Comparison of ENCODE assay signal across 23 cellular contexts in the genomic region with DNA sequence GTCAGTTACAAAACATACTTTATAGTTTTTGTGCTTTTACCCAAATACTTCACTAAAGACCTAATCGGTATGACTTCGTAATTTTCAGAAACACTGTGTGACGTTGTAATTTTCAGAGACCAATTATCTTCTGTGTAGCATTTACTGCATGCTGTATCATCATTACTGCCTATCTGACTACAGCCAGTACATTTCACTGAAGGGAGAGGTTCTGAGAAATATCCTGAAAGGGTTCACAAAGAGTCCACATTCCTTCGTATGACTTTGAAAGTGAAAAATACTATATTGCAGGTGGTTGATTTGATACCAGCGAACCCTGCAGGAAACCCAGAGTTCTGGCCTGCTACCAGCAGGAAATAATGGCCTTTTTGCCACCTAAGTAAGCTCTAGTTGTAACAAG.
DNase-seq lines count a peak whose midpoint lies in the region; ATAC-seq, FAIRE-seq and TF ChIP-seq lines count a peak whose summit lies in the region.
"Had no signal": no experiment of that assay in that cellular context is flagged by ENCODE, and none has a peak within 500 bp of the region (broad histone marks: within the 10 kb centered on the region; RNA-seq: fewer than 3 reads in every experiment).

No MANE protein-coding gene starts in this region.

- H3K4me1 ChIP-seq in K562 (replicated peaks in 1 of 2; ENCODE audit: control insufficient read depth in 2 of 2, insufficient read depth in 2 of 2, low read length in 2 of 2): peaks cover 0 to 4% of the 10 kb centered on the region in 2 experiments; a peak in 1 of 5 replicates
- no peaks in the 10 kb centered on the region for H3K4me1 ChIP-seq in uterus
- H3K4me1 ChIP-seq: BE2C, SJSA1 had no signal

- H3K9me3 ChIP-seq in K562 (replicated peaks; ENCODE audit: control insufficient read depth, insufficient read depth, low read depth, low read length): no peaks in the 10 kb centered on the region
- no peaks in the 10 kb centered on the region for H3K9me3 ChIP-seq in uterus
- H3K9me3 ChIP-seq: BE2C, SJSA1 had no signal

- in situ Hi-C loops in K562 (cut with MboI): loop anchor here (10.0 to 25.0 kb wide), 3 partner anchors 350 to 1823 kb away; no protein-coding TSS in a partner anchor

- no peaks in the 10 kb centered on the region for H3K27me3 Mint-ChIP-seq in progenitor cell of endocrine pancreas

- TF ChIP-seq CTCF in K562 (IDR thresholded peaks at IDR 0.05 in 2 of 3, conservative IDR thresholded peaks at IDR 0.05 in 1 of 3; ENCODE audit: insufficient read depth in 2 of 3, low read depth in 1 of 3, low read length in 3 of 3) (peak; percentile 9 to 25 (median 21); a peak in 2 of 6 replicates), fibroblast of the aortic adventitia (IDR thresholded peaks at IDR 0.05; ENCODE audit: insufficient read depth, low read length) (no peak), progenitor cell of endocrine pancreas (IDR thresholded peaks at IDR 0.05; ENCODE audit: unreplicated experiment) (no peak), uterus (IDR thresholded peaks at IDR 0.05) (no peak), coronary artery (IDR thresholded peaks at IDR 0.05) (no peak)

- no peaks in the 10 kb centered on the region for H3K79me2 ChIP-seq in K562 (ENCODE audit: control insufficient read depth, insufficient read depth, low read length)

- H3K27ac Mint-ChIP-seq in progenitor cell of endocrine pancreas: peak overlapping the region; percentile 56

- peaks cover 39% of the 10 kb centered on the region for H3K36me3 Mint-ChIP-seq in progenitor cell of endocrine pancreas (ENCODE audit: insufficient read depth)

- DNase-seq in K562 (ENCODE audit: extremely low read depth in 1 of 4, low spot score in 3 of 4) (peak in 2 of 4 experiments; percentile 17 to 21), fibroblast of the aortic adventitia (ENCODE audit: low read depth) (peak; percentile 50), progenitor cell of endocrine pancreas (ENCODE audit: low spot score, unreplicated experiment) (no peak), uterus (no peak), coronary artery (ENCODE audit: low spot score) (no peak), mucosa of gallbladder (ENCODE audit: low spot score) (no peak)
- DNase-seq: activated CD4-positive, CD25-positive, alpha-beta regulatory T cell treated with anti-CD3 and anti-CD28 coated beads, Interleukin-2, amount 50 U/mL, for 72 hours; amniotic stem cell; BE2C; DMS 273 treated with DMSO at 0.1 percent for 48 hours; glutamatergic neuron; KBM-7; mesendoderm; NCI-H1092 treated with DMSO at 0.1 percent for 48 hours; NCI-H748 treated with DMSO at 0.1 percent for 48 hours; PC-9; retina; stimulated activated CD4-positive, alpha-beta T cell treated with anti-CD3 and anti-CD28 coated beads, Interleukin-1b, Interleukin-23, amount 100 ng/mL, for 48 hours; T-helper 9 cell had no signal

- H3K27ac ChIP-seq in K562 (ENCODE audit: extremely low read depth, low read depth, low read length): no peak overlapping the region
- peak overlapping the region; percentile 42 to 43 for H3K27ac ChIP-seq in uterus
- H3K27ac ChIP-seq in coronary artery: no peak overlapping the region
- H3K27ac ChIP-seq: PC-9, SJSA1 had no signal

- no peaks in the 10 kb centered on the region for H4K20me1 ChIP-seq in K562 (replicated peaks; ENCODE audit: control insufficient read depth, insufficient read depth, low read length)

- POLR2A ChIA-PET in K562 (lab: Yijun Ruan, JAX): interaction anchor here (0.6 kb wide), 2 partner anchors 201 to 1282 kb away, joined by 3 to 4 read pairs; no protein-coding TSS in a partner anchor

- H3K4me3 ChIP-seq in K562: no peak overlapping the region
- no peak overlapping the region for H3K4me3 ChIP-seq in fibroblast of the aortic adventitia (ENCODE audit: low read depth, low read length)
- H3K4me3 ChIP-seq in uterus: peak overlapping the region in 1 of 2 donors; percentile 7
- H3K4me3 ChIP-seq in coronary artery: no peak overlapping the region
- H3K4me3 ChIP-seq: PC-9, SJSA1 had no signal

- peaks cover 0 to 5% of the 10 kb centered on the region in 2 experiments; a peak in 1 of 5 replicates for H3K27me3 ChIP-seq in K562 (ENCODE audit: control insufficient read depth in 2 of 2, insufficient read depth in 2 of 2, low read length in 2 of 2)
- H3K27me3 ChIP-seq in uterus: no peaks in the 10 kb centered on the region
- H3K27me3 ChIP-seq: BE2C, SJSA1 had no signal

- CTCF ChIA-PET in K562 (lab: Yijun Ruan, JAX; ENCODE audit: low intra/inter-chr PET ratio): interaction anchor here (1.3 to 2.5 kb wide), 2 partner anchors 202 to 341 kb away, joined by 4 to 41 read pairs; no protein-coding TSS in a partner anchor

- no TSS peak for BruUV-seq in K562 (replicated peaks; lab: Mats Ljungman, UMichigan)

- 6% methylated on average over 5 of the region's 5 CpGs for WGBS in K562 (ENCODE audit: insufficient coverage, low coverage, missing lambda C conversion rate)

- no peaks in the 10 kb centered on the region for H3K36me3 ChIP-seq in K562 (ENCODE audit: control insufficient read depth, insufficient read depth, low read length)
- no peaks in the 10 kb centered on the region for H3K36me3 ChIP-seq in uterus
- H3K36me3 ChIP-seq: BE2C, SJSA1 had no signal

- no peak overlapping the region for H3K9ac ChIP-seq in K562 (ENCODE audit: insufficient read depth in 1 of 2, low read depth in 2 of 2, low read length in 2 of 2)

- TF ChIP-seq EP300 in K562 (IDR thresholded peaks at IDR 0.05; ENCODE audit: low read length): no peak

- H3K4me1 Mint-ChIP-seq in progenitor cell of endocrine pancreas (ENCODE audit: low read depth): peaks cover 12% of the 10 kb centered on the region

- H3K9me1 ChIP-seq in K562 (ENCODE audit: control insufficient read depth, insufficient read depth, low read length): no peaks in the 10 kb centered on the region

- intact Hi-C loops in K562 (cut with micrococcal nuclease) (loop anchor here (5.0 kb wide), 3 partner anchors 158 to 1018 kb away; a partner anchor contains a TSS), uterus (cut with DNase I; ENCODE audit: low total_unique reads) (loop anchor here (5.0 kb wide), 1 partner anchor 343 kb away; no protein-coding TSS in a partner anchor)

- ATAC-seq in K562: peak; percentile 82
- no peak for ATAC-seq in GM19463 (IDR thresholded peaks at IDR 0.05; ENCODE audit: unreplicated experiment)

- TF ChIP-seq RAD21 in K562 (CRISPR knock-in tag; conservative IDR thresholded peaks at IDR 0.05 in 1 of 2, IDR thresholded peaks at IDR 0.05 in 1 of 2): peak; percentile 16 to 36; a peak in 2 of 4 replicates

- peak overlapping the region; percentile 40 for H2AFZ ChIP-seq in K562 (ENCODE audit: low read depth, low read length)
- H2AFZ ChIP-seq: PC-9 had no signal

- H3K4me3 Mint-ChIP-seq in progenitor cell of endocrine pancreas (ENCODE audit: low read depth): no peak overlapping the region

- peak overlapping the region; percentile 23; the same call in 1 of the 2 replicates for H3K4me2 ChIP-seq in K562 (ENCODE audit: insufficient read depth, low read length)
- H3K4me2 ChIP-seq: PC-9 had no signal

- FAIRE-seq in K562 (lab: Jason Lieb, UNC): no peak
- FAIRE-seq: H54, islet of Langerhans had no signal

- no peak for TF ChIP-seq POLR2A in K562 (conservative IDR thresholded peaks at IDR 0.05)
- TF ChIP-seq POLR2A in uterus (IDR thresholded peaks at IDR 0.05): no peak

- H3K9me3 Mint-ChIP-seq in progenitor cell of endocrine pancreas (ENCODE audit: low read depth): no peaks in the 10 kb centered on the region

TF ChIP-seq in K562, 482 proteins besides CTCF, POLR2A, EP300 and RAD21 (continues in another document):
- 0 out of 2 replicates have a peak, but pooled peaks have one; percentile 11 for TF ChIP-seq CBFA2T3 (IDR thresholded peaks at IDR 0.05)
- TF ChIP-seq SMARCB1 (IDR thresholded peaks at IDR 0.05; ENCODE audit: insufficient read length, low read depth): no peak
- no peak for TF ChIP-seq ZNF12 (CRISPR knock-in tag; IDR thresholded peaks at IDR 0.05)
- TF ChIP-seq, protein P1, sequence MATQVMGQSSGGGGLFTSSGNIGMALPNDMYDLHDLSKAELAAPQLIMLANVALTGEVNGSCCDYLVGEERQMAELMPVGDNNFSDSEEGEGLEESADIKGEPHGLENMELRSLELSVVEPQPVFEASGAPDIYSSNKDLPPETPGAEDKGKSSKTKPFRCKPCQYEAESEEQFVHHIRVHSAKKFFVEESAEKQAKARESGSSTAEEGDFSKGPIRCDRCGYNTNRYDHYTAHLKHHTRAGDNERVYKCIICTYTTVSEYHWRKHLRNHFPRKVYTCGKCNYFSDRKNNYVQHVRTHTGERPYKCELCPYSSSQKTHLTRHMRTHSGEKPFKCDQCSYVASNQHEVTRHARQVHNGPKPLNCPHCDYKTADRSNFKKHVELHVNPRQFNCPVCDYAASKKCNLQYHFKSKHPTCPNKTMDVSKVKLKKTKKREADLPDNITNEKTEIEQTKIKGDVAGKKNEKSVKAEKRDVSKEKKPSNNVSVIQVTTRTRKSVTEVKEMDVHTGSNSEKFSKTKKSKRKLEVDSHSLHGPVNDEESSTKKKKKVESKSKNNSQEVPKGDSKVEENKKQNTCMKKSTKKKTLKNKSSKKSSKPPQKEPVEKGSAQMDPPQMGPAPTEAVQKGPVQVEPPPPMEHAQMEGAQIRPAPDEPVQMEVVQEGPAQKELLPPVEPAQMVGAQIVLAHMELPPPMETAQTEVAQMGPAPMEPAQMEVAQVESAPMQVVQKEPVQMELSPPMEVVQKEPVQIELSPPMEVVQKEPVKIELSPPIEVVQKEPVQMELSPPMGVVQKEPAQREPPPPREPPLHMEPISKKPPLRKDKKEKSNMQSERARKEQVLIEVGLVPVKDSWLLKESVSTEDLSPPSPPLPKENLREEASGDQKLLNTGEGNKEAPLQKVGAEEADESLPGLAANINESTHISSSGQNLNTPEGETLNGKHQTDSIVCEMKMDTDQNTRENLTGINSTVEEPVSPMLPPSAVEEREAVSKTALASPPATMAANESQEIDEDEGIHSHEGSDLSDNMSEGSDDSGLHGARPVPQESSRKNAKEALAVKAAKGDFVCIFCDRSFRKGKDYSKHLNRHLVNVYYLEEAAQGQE (CRISPR knock-in tag; IDR thresholded peaks at IDR 0.05; ENCODE audit: low read depth): no peak
- TF ChIP-seq, protein P2, sequence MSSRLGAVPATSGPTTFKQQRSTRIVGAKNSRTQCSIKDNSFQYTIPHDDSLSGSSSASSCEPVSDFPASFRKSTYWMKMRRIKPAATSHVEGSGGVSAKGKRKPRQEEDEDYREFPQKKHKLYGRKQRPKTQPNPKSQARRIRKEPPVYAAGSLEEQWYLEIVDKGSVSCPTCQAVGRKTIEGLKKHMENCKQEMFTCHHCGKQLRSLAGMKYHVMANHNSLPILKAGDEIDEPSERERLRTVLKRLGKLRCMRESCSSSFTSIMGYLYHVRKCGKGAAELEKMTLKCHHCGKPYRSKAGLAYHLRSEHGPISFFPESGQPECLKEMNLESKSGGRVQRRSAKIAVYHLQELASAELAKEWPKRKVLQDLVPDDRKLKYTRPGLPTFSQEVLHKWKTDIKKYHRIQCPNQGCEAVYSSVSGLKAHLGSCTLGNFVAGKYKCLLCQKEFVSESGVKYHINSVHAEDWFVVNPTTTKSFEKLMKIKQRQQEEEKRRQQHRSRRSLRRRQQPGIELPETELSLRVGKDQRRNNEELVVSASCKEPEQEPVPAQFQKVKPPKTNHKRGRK (tag; IDR thresholded peaks at IDR 0.05): no peak
- no peak for TF ChIP-seq TRIM28 (IDR thresholded peaks at IDR 0.05)
- no peak for TF ChIP-seq MAFF (IDR thresholded peaks at IDR 0.05; ENCODE audit: low read length)
- peak; percentile 22; the same call in 1 of the 2 replicates for TF ChIP-seq NFE2 (IDR thresholded peaks at IDR 0.05; ENCODE audit: low read depth)

Comparison
In these comparisons a context has a peak if more than half of its experiments do, and no peak if none do; other contexts are left out.
1. H3K27ac ChIP-seq: peak in uterus (2 of 2); none in K562 (single experiment) and coronary artery (0 of 2).
2. CTCF ChIP-seq: peak in K562 (3 of 3); none in fibroblast of the aortic adventitia (single experiment), progenitor cell of endocrine pancreas (single experiment), uterus (0 of 4) and coronary artery (single experiment).